In the genomic region with DNA sequence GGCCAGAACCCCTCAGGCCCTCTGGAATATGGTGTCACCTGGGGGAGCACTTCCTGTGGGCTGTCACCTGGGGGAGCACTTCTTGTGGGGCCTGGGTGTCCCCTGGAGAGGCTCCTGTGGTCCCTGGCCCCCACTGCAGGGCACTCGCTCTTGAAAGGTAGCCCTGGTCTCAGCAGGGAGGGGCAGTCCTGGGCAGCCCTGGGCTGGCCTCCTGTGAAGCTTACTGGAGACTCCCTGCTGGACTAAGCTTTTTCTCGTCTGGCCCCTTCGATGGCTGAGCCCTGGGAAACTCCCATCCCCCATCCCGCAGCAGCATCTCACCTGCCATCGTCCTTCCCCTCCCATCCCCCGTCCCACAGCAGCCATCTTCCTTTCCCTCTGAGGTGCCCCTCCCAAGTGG, we compare ENCODE assay signal across 1 cellular context.
TF ChIP-seq lines count a peak whose summit lies in the region.

No MANE protein-coding gene starts in this region.

TF ChIP-seq in GM23338, 12 proteins besides CTCF, POLR2A, EP300 and RAD21 (continued from another document):
- no peak for TF ChIP-seq ZNF462 (CRISPR knock-in tag; IDR thresholded peaks at IDR 0.05)
- no peak for TF ChIP-seq ETS1 (IDR thresholded peaks at IDR 0.05)
- TF ChIP-seq REST (IDR thresholded peaks at IDR 0.05; ENCODE audit: unreplicated experiment) = no peak
- TF ChIP-seq EZH2 (IDR thresholded peaks at IDR 0.05; ENCODE audit: low read depth, unreplicated experiment) = no peak
- no peak for TF ChIP-seq ZNF331 (CRISPR knock-in tag; IDR thresholded peaks at IDR 0.05; ENCODE audit: low read depth)
- no peak for TF ChIP-seq STAT1 (IDR thresholded peaks at IDR 0.05; ENCODE audit: unreplicated experiment)
- no peak for TF ChIP-seq POLR2AphosphoS5 (IDR thresholded peaks at IDR 0.05; ENCODE audit: low read depth)
